Comparison of ENCODE assay signal across 9 cellular contexts in the genomic region with DNA sequence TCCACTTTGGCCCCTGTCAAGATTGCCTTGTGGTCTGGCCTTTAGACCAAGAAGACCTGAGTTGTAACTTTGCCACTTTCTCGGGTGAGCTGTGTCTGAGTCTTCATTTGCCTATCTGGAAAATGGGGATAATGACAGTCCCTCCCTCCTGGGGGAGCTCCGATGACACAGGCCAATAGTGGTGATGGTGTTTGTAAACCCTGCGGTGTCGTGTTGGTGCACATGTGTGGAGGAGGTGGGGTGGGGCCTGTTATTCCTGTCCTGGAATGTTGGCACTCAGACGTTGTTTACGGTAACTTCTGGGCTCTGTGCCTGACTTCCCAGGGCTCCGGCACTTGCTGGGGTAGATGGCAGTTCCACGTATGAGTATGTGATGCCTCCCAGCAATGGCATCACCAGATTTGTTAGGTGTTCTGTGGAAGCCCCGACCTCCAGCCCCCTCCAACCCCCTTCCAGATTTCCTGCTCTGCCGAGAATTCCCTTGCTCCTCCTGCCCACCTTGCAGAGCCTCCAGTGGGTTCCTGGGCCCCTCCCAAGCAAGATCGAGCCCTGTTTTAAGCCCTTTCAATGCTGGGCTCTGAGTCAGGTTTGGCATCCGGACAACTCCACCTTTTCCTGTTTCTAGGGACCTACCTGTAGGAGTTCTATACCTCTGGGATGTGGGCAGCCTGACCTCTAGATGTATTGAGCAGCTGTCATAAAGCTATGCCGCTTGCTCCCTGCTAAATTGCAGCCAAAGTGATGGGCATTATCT. TPM values are rescaled to one million over a fixed set of nuclear protein-coding genes. Genes with fewer than 3 reads are reported as not detected.
DNase-seq lines count a peak whose midpoint lies in the region; ATAC-seq and TF ChIP-seq lines count a peak whose summit lies in the region.
"Had no signal": no experiment of that assay in that cellular context is flagged by ENCODE, and none has a peak within 500 bp of the region (broad histone marks: within the 10 kb centered on the region; RNA-seq: fewer than 3 reads in every experiment).

No MANE protein-coding gene starts in this region.

- peak; percentile 87 for DNase-seq in LNCaP clone FGC (ENCODE audit: low read depth)
- DNase-seq in dedifferentiated amniotic fluid mesenchymal stem cell (ENCODE audit: extremely low spot score): peak; percentile 90
- DNase-seq in upper lobe of right lung: peak; percentile 82
- DNase-seq in NK-92 treated with Interleukin-12 subunit alpha and Interleukin-12 subunit beta, amount 100 ng/mL, for 24 hours (lab: John Stamatoyannopoulos, UW): no peak
- DNase-seq in stimulated activated CD4-positive, alpha-beta T cell treated with anti-CD3 and anti-CD28 coated beads, Interleukin-12 subunit alpha, Interleukin-12 subunit beta, amount 100 ng/mL, for 4 hours: no peak
- no peak for DNase-seq in activated naive CD4-positive, alpha-beta T cell treated with anti-CD3 and anti-CD28 coated beads, Interleukin-2, amount 50 U/mL, for 16 hours
- DNase-seq: nephron progenitor cell had no signal

- H3K4me1 ChIP-seq in liver (ENCODE audit: control insufficient read depth in 4 of 4, insufficient read depth in 4 of 4, low read length in 3 of 4): no peaks in the 10 kb centered on the region
- peaks cover 15% of the 10 kb centered on the region for H3K4me1 ChIP-seq in upper lobe of right lung

- 41% methylated on average over 13 of the region's 13 CpGs for WGBS in liver

- peak; percentile 97 for ATAC-seq in upper lobe of right lung
- ATAC-seq in HG03460 (IDR thresholded peaks at IDR 0.05; ENCODE audit: unreplicated experiment): no peak

- no peaks in the 10 kb centered on the region for H3K36me3 ChIP-seq in liver (ENCODE audit: control insufficient read depth in 4 of 4, insufficient read depth in 3 of 4, low read depth in 1 of 4, low read length in 3 of 4)
- H3K36me3 ChIP-seq in upper lobe of right lung: no peaks in the 10 kb centered on the region

- no peak overlapping the region for H3K4me3 ChIP-seq in LNCaP clone FGC (ENCODE audit: low read depth, low read length)
- H3K4me3 ChIP-seq in liver (ENCODE audit: low read depth in 1 of 3, low read length in 3 of 3): no peak overlapping the region
- no peak overlapping the region for H3K4me3 ChIP-seq in upper lobe of right lung

- H3K9ac ChIP-seq in liver (ENCODE audit: low read depth in 1 of 2, low read length in 2 of 2): no peak overlapping the region

- TF ChIP-seq CTCF in LNCaP clone FGC (IDR thresholded peaks at IDR 0.05; ENCODE audit: control insufficient read depth, extremely low read depth, insufficient read depth) (peak; percentile 42), liver (IDR thresholded peaks at IDR 0.05; ENCODE audit: low read depth, low read length, missing input control) (no peak), upper lobe of right lung (IDR thresholded peaks at IDR 0.05) (no peak)

- TF ChIP-seq RAD21 in liver (IDR thresholded peaks at IDR 0.05): peak in 1 of 2 donors; percentile 20

- H3K27ac ChIP-seq in liver (ENCODE audit: low read depth in 1 of 2, low read length in 2 of 2): no peak overlapping the region
- H3K27ac ChIP-seq in upper lobe of right lung: peak overlapping the region; percentile 63

- H3K27me3 ChIP-seq in liver (ENCODE audit: control insufficient read depth in 4 of 4, insufficient read depth in 4 of 4, low read length in 3 of 4) (peaks cover 0 to 4% (median 1%) of the 10 kb centered on the region in 4 donors), upper lobe of right lung (no peaks in the 10 kb centered on the region)

- intact Hi-C loops in upper lobe of right lung (cut with DNase I): no loop called here

- H3K9me3 ChIP-seq in liver (ENCODE audit: control insufficient read depth in 4 of 4, low read length in 3 of 4) (no peaks in the 10 kb centered on the region), upper lobe of right lung (no peaks in the 10 kb centered on the region)

TF ChIP-seq in liver, 16 proteins besides CTCF, POLR2A, EP300 and RAD21:
- TF ChIP-seq GABPA (IDR thresholded peaks at IDR 0.05 in 1 of 2, conservative IDR thresholded peaks at IDR 0.05 in 1 of 2) (no peak), RXRA (IDR thresholded peaks at IDR 0.05) (peak in 1 of 2 donors; percentile 40), FOXA2 (IDR thresholded peaks at IDR 0.05) (peak; percentile 17), JUND (IDR thresholded peaks at IDR 0.05) (no peak), SP1 (IDR thresholded peaks at IDR 0.05) (peak; percentile 14), ZBTB33 (IDR thresholded peaks at IDR 0.05) (no peak), TAF1 (conservative IDR thresholded peaks at IDR 0.05) (no peak), HNF4A (conservative IDR thresholded peaks at IDR 0.05) (peak in 1 of 2 donors; percentile 22)
- TF ChIP-seq, protein P1, sequence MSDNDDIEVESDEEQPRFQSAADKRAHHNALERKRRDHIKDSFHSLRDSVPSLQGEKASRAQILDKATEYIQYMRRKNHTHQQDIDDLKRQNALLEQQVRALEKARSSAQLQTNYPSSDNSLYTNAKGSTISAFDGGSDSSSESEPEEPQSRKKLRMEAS (IDR thresholded peaks at IDR 0.05): peak; percentile 52

RNA-seq across cellular contexts. Expression of gene HRH1, which starts 31.4 kb away (rescaled TPM):
- total RNA-seq in liver (1 to 10 TPM in 1 of 2 donors, under 1 TPM in 1; 0.33 to 1.3 TPM), upper lobe of right lung (12.0 TPM)
- under 1 TPM; 0.07 to 0.29 TPM for polyA plus RNA-seq in liver

Comparison
In these comparisons a context has a peak if more than half of its experiments do, and no peak if none do; other contexts are left out.
1. DNase-seq: peak in LNCaP clone FGC (single experiment), dedifferentiated amniotic fluid mesenchymal stem cell (single experiment) and upper lobe of right lung (single experiment); none in NK-92 treated with Interleukin-12 subunit alpha and Interleukin-12 subunit beta, amount 100 ng/mL, for 24 hours (single experiment), stimulated activated CD4-positive, alpha-beta T cell treated with anti-CD3 and anti-CD28 coated beads, Interleukin-12 subunit alpha, Interleukin-12 subunit beta, amount 100 ng/mL, for 4 hours (single experiment) and activated naive CD4-positive, alpha-beta T cell treated with anti-CD3 and anti-CD28 coated beads, Interleukin-2, amount 50 U/mL, for 16 hours (single experiment).